ENCODE assay signal across 20 cellular contexts in the genomic region with DNA sequence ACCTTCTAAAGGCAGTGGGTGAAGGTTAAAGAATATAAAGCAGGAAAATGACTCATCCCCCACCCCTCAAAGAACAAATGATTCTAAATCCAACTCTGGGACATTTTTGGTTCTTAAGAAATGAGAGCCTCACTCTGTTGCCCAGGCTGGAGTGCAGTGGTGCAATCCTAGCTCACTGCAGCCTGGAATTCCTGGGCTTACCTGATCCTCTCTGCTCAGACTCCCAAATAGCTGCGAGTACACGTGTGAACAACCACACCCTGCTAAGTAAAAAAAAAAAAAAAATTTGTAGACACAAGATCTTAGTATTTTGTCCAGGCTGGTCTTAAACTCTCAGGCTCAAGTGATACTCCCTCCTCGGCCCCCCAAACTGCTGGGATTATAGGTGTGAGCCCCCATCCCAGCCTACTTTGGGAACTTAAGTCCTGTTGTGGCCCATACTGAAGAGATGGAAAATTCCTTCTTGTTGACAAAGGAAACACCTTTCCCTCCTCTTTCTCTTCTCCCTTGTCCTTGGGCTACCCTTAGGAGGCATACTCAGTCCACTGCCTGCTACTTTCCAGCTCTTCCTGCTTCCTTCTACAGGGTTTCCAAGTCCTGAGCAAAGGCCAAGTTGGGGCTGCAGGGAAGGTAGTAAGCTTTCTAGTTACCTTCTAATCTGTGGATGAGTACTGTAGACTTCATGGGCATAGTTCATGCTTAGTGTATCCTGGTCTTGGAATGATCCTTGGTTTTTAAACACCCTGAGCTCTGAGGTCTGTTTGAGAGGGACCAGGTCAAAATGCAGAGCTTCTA.
DNase-seq lines count a peak whose midpoint lies in the region; ATAC-seq and TF ChIP-seq lines count a peak whose summit lies in the region.
"Had no signal": no experiment of that assay in that cellular context is flagged by ENCODE, and none has a peak within 500 bp of the region (broad histone marks: within the 10 kb centered on the region; RNA-seq: fewer than 3 reads in every experiment).

No MANE protein-coding gene starts in this region.

- H3K36me3 ChIP-seq in RWPE2 (ENCODE audit: low read depth) (no peaks in the 10 kb centered on the region), right atrium auricular region (no peaks in the 10 kb centered on the region)
- H3K36me3 ChIP-seq: Peyer's patch, SJCRH30 had no signal

- H3K27me3 Mint-ChIP-seq in neural crest cell (ENCODE audit: low read depth) = no peaks in the 10 kb centered on the region
- H3K27me3 Mint-ChIP-seq: B cell had no signal

- ATAC-seq in RWPE2 (ENCODE audit: low read depth) = peak; percentile 66; the same call in 2 of the 3 replicates
- peak; percentile 37 for ATAC-seq in foreskin keratinocyte
- ATAC-seq: A549 had no signal

- H3K9me3 ChIP-seq in RWPE2 (ENCODE audit: severe bottlenecking) (no peaks in the 10 kb centered on the region), right atrium auricular region (no peaks in the 10 kb centered on the region)
- H3K9me3 ChIP-seq: A549, Peyer's patch, SJCRH30 had no signal

- H3K27me3 ChIP-seq in RWPE2 (ENCODE audit: insufficient read depth, poor library complexity, severe bottlenecking) (no peaks in the 10 kb centered on the region), foreskin keratinocyte (no peaks in the 10 kb centered on the region), right atrium auricular region (no peaks in the 10 kb centered on the region)
- H3K27me3 ChIP-seq: Peyer's patch, SJCRH30 had no signal

- H3K4me3 ChIP-seq in RWPE2 (ENCODE audit: severe bottlenecking) (no peak overlapping the region), right atrium auricular region (no peak overlapping the region)
- H3K4me3 ChIP-seq: A549, Peyer's patch, SJCRH30 had no signal

- H3K4me1 Mint-ChIP-seq in neural crest cell = peaks cover 8% of the 10 kb centered on the region
- H3K4me1 Mint-ChIP-seq: B cell, CD14-positive monocyte had no signal

- in situ Hi-C loops in Caki2 (cut with HindIII; ENCODE audit: low pct_unique_long_range_greater_than_20kb, low sequenced_read_pairs) = no loop called here

- H3K4me1 ChIP-seq in RWPE2 (ENCODE audit: insufficient read depth, poor library complexity, severe bottlenecking) (no peaks in the 10 kb centered on the region), foreskin keratinocyte (no peaks in the 10 kb centered on the region), right atrium auricular region (no peaks in the 10 kb centered on the region)
- H3K4me1 ChIP-seq: SJCRH30 had no signal

- H3K27ac ChIP-seq in RWPE2 (ENCODE audit: poor library complexity, severe bottlenecking) (no peak overlapping the region), foreskin keratinocyte (no peak overlapping the region), right atrium auricular region (no peak overlapping the region)
- H3K27ac ChIP-seq: A549, SJCRH30 had no signal

- peaks cover 2% of the 10 kb centered on the region for H3K9me3 Mint-ChIP-seq in neural crest cell

- H3K27ac Mint-ChIP-seq in neural crest cell (ENCODE audit: unreplicated experiment) = peak overlapping the region; percentile 43
- H3K27ac Mint-ChIP-seq: B cell had no signal

- no peak overlapping the region for H3K4me3 Mint-ChIP-seq in neural crest cell
- H3K4me3 Mint-ChIP-seq: B cell, CD14-positive monocyte had no signal

- H3K36me3 Mint-ChIP-seq in neural crest cell (ENCODE audit: low read depth) = no peaks in the 10 kb centered on the region
- H3K36me3 Mint-ChIP-seq: CD14-positive monocyte had no signal

- TF ChIP-seq CTCF in RWPE2 (IDR thresholded peaks at IDR 0.05; ENCODE audit: poor library complexity, severe bottlenecking) (no peak), foreskin keratinocyte (conservative IDR thresholded peaks at IDR 0.05) (peak; percentile 21), neural crest cell (conservative IDR thresholded peaks at IDR 0.05) (no peak), right atrium auricular region (IDR thresholded peaks at IDR 0.05) (no peak)

- DNase-seq in Caki2 (ENCODE audit: low read depth) = peak; percentile 22
- DNase-seq in RWPE2 (ENCODE audit: low spot score) = no peak
- DNase-seq in foreskin keratinocyte = peak in 1 of 2 donors; percentile 56
- DNase-seq in neural crest cell (ENCODE audit: low read depth, low spot score) = no peak
- no peak for DNase-seq in right atrium auricular region (ENCODE audit: low spot score)
- no peak for DNase-seq in retina
- DNase-seq in NCI-H1092 treated with DMSO at 0.1 percent for 48 hours (lab: John Stamatoyannopoulos, UW) = no peak
- DNase-seq in NCI-H2227 treated with DMSO at 0.1 percent for 48 hours (lab: John Stamatoyannopoulos, UW) = no peak
- DNase-seq: KBM-7; MM.1S; NCI-H1048; NCI-H1436; NCI-H187 treated with DMSO at 0.1 percent for 48 hours; NCI-H2107; NK-92 treated with Interleukin-12 subunit alpha and Interleukin-12 subunit beta, amount 100 ng/mL, for 24 hours; SJCRH30 had no signal
